Comparison of ENCODE assay signal across 8 cellular contexts in genomic region chr12:88946377-88946997, GRCh38.
DNase-seq lines count a peak whose midpoint lies in the region; ATAC-seq, FAIRE-seq and TF ChIP-seq lines count a peak whose summit lies in the region.

No MANE protein-coding gene starts in this region.

- FAIRE-seq in RCC 7860 (lab: Jason Lieb, UNC) = peak; percentile 79

- H3K36me3 Mint-ChIP-seq in HFFc6 (ENCODE audit: low read depth) = peaks cover 7% of the 10 kb centered on the region; the same call in 1 of the 2 replicates
- H3K36me3 Mint-ChIP-seq in activated naive CD8-positive, alpha-beta T cell treated with anti-CD3 and anti-CD28 coated beads, Interleukin-2, amount 50 U/mL, for 24 hours (ENCODE audit: low read depth) = no peaks in the 10 kb centered on the region

- peak overlapping the region; percentile 3 to 69 (median 36); a peak in 14 of 22 replicates for H3K9ac ChIP-seq in BLaER1 treated with 17β-estradiol and CSF1 and Interleukin-3, amounts not matched to agents 10 nM and 100 nM

- peak; percentile 62 for TF ChIP-seq CTCF in HFFc6 (IDR thresholded peaks at IDR 0.05)

- H3K27me3 ChIP-seq in BLaER1 treated with 17β-estradiol and CSF1 and Interleukin-3, amounts not matched to agents 10 nM and 100 nM = no peaks in the 10 kb centered on the region
- H3K27me3 ChIP-seq in right cardiac atrium (ENCODE audit: control insufficient read depth, insufficient read depth) = no peaks in the 10 kb centered on the region

- peaks cover 4% of the 10 kb centered on the region; the same call in 1 of the 2 replicates for H3K9me3 Mint-ChIP-seq in HFFc6
- H3K9me3 Mint-ChIP-seq in activated naive CD8-positive, alpha-beta T cell treated with anti-CD3 and anti-CD28 coated beads, Interleukin-2, amount 50 U/mL, for 24 hours = no peaks in the 10 kb centered on the region

- intact Hi-C loops in right cardiac atrium (cut with DNase I) = no loop called here

- DNase-seq in HFFc6 (peak; percentile 85), RCC 7860 (ENCODE audit: low spot score) (peak; percentile 32), right cardiac atrium (peak in 1 of 3 donors; percentile 16), SHP77 treated with DMSO at 0.1 percent for 48 hours (lab: John Stamatoyannopoulos, UW) (no peak), cerebellar nuclear complex (lab: John Stamatoyannopoulos, UW) (no peak)
- no peak for DNase-seq in activated naive CD8-positive, alpha-beta T cell treated with anti-CD3 and anti-CD28 coated beads, Interleukin-2, amount 50 U/mL, for 24 hours
- DNase-seq in stimulated activated CD4-positive, alpha-beta T cell treated with anti-CD3 and anti-CD28 coated beads, Interleukin-4, amount 100 ng/mL, for 24 hours = no peak

- peak; percentile 43 to 47 for ATAC-seq in right cardiac atrium
- no peak for ATAC-seq in activated naive CD8-positive, alpha-beta T cell treated with anti-CD3 and anti-CD28 coated beads, Interleukin-2, amount 50 U/mL, for 24 hours

- WGBS in right cardiac atrium = 35% methylated on average over 5 of the region's 5 CpGs

- H3K9me3 ChIP-seq in BLaER1 treated with 17β-estradiol and CSF1 and Interleukin-3, amounts not matched to agents 10 nM and 100 nM (replicated peaks in 1 of 11) = peaks cover 0 to 8% (median 0%) of the 10 kb centered on the region in 11 experiments; a peak in 1 of 22 replicates
- H3K9me3 ChIP-seq in right cardiac atrium (ENCODE audit: control insufficient read depth, low read length) = no peaks in the 10 kb centered on the region

- peak overlapping the region; percentile 3 to 83 (median 73); a peak in 21 of 22 replicates for H3K27ac ChIP-seq in BLaER1 treated with 17β-estradiol and CSF1 and Interleukin-3, amounts not matched to agents 10 nM and 100 nM
- H3K27ac ChIP-seq in right cardiac atrium (ENCODE audit: low read length) = no peak overlapping the region

- peaks cover 20 to 46% (median 41%) of the 10 kb centered on the region in 10 experiments for H3K4me1 ChIP-seq in BLaER1 treated with 17β-estradiol and CSF1 and Interleukin-3, amounts not matched to agents 10 nM and 100 nM
- H3K4me1 ChIP-seq in right cardiac atrium (ENCODE audit: control insufficient read depth, insufficient read depth, low read length) = peaks cover 2% of the 10 kb centered on the region

- peak overlapping the region; percentile 63 to 86 (median 76) for H3K4me2 ChIP-seq in BLaER1 treated with 17β-estradiol and CSF1 and Interleukin-3, amounts not matched to agents 10 nM and 100 nM

- no peaks in the 10 kb centered on the region; the same call in 1 of the 2 replicates for H3K27me3 Mint-ChIP-seq in HFFc6 (ENCODE audit: insufficient read depth)
- H3K27me3 Mint-ChIP-seq in activated naive CD8-positive, alpha-beta T cell treated with anti-CD3 and anti-CD28 coated beads, Interleukin-2, amount 50 U/mL, for 24 hours = peaks cover 6% of the 10 kb centered on the region

- no peak overlapping the region; a peak in 1 of 20 replicates for H3K4me3 ChIP-seq in BLaER1 treated with 17β-estradiol and CSF1 and Interleukin-3, amounts not matched to agents 10 nM and 100 nM
- H3K4me3 ChIP-seq in right cardiac atrium (ENCODE audit: low read length) = no peak overlapping the region

- H3K36me3 ChIP-seq in BLaER1 treated with 17β-estradiol and CSF1 and Interleukin-3, amounts not matched to agents 10 nM and 100 nM = no peaks in the 10 kb centered on the region

- H3K4me3 Mint-ChIP-seq in HFFc6 = peak overlapping the region; percentile 36
- H3K4me3 Mint-ChIP-seq in activated naive CD8-positive, alpha-beta T cell treated with anti-CD3 and anti-CD28 coated beads, Interleukin-2, amount 50 U/mL, for 24 hours = no peak overlapping the region

- H3K4me1 Mint-ChIP-seq in HFFc6 (ENCODE audit: low read depth) = peaks cover 43% of the 10 kb centered on the region
- H3K4me1 Mint-ChIP-seq in activated naive CD8-positive, alpha-beta T cell treated with anti-CD3 and anti-CD28 coated beads, Interleukin-2, amount 50 U/mL, for 24 hours = no peaks in the 10 kb centered on the region

- H4K20me1 ChIP-seq in BLaER1 treated with 17β-estradiol and CSF1 and Interleukin-3, amounts not matched to agents 10 nM and 100 nM = no peaks in the 10 kb centered on the region

- peak overlapping the region; percentile 83 for H3K27ac Mint-ChIP-seq in HFFc6
- no peak overlapping the region for H3K27ac Mint-ChIP-seq in activated naive CD8-positive, alpha-beta T cell treated with anti-CD3 and anti-CD28 coated beads, Interleukin-2, amount 50 U/mL, for 24 hours

Comparison
In these comparisons a context has a peak if more than half of its experiments do, and no peak if none do; other contexts are left out.
1. DNase-seq: peak in HFFc6 (single experiment) and RCC 7860 (single experiment); none in SHP77 treated with DMSO at 0.1 percent for 48 hours (single experiment), activated naive CD8-positive, alpha-beta T cell treated with anti-CD3 and anti-CD28 coated beads, Interleukin-2, amount 50 U/mL, for 24 hours (single experiment), stimulated activated CD4-positive, alpha-beta T cell treated with anti-CD3 and anti-CD28 coated beads, Interleukin-4, amount 100 ng/mL, for 24 hours (single experiment) and cerebellar nuclear complex (0 of 2).